8 cellular contexts compared by ENCODE assay signal in genomic region chr19:5690125-5690954, GRCh38. TPM values are rescaled to one million over a fixed set of nuclear protein-coding genes. Genes with fewer than 3 reads are reported as not detected.
A peak's percentile ranks its signal among the peaks of the same experiment; 100 is the strongest.
DNase-seq lines count a peak whose midpoint lies in the region; ATAC-seq and TF ChIP-seq lines count a peak whose summit lies in the region.

TSS of gene RPL36 (plus strand) at chr19:5690295. CDS start at chr19:5690508, 213 bp downstream.

- CTCF ChIA-PET in HEK293 (lab: Yijun Ruan, JAX): interaction anchor here (0.6 to 2.1 kb wide), 29 partner anchors 9 to 894 kb away, joined by 3 to 15 read pairs (median 3); partner anchors contain the start of gene RANBP3

- H3K36me3 ChIP-seq in ES-I3 (ENCODE audit: insufficient read depth, low read length) (peaks cover 15% of the 10 kb centered on the region; the same call in 1 of the 2 replicates), HEK293 (ENCODE audit: control insufficient read depth in 2 of 2, insufficient read depth in 1 of 2, low read length in 2 of 2) (peaks cover 5 to 51% of the 10 kb centered on the region in 2 experiments; a peak in 2 of 3 replicates), testis (ENCODE audit: low read depth, missing control alignments) (no peaks in the 10 kb centered on the region)

- peak within 1 kb of the TSS; percentile 100 for H3K27ac ChIP-seq in HEK293 (ENCODE audit: extremely low read depth, low read depth, low read length)
- H3K27ac ChIP-seq in testis: peak within 1 kb of the TSS; percentile 83 to 93

- peaks cover 6% of the 10 kb centered on the region for H3K36me3 Mint-ChIP-seq in activated naive CD8-positive, alpha-beta T cell

- DNase-seq in NCI-H1092 treated with DMSO at 0.1 percent for 48 hours (lab: John Stamatoyannopoulos, UW) (peak; percentile 96), SKM-1 (lab: John Stamatoyannopoulos, UW; ENCODE audit: unreplicated experiment) (peak; percentile 96), glomerular visceral epithelial cell (ENCODE audit: extremely low spot score) (peak; percentile 98), omental fat pad (ENCODE audit: low spot score) (peak; percentile 97), testis (peak; percentile 97)

- intact Hi-C loops in testis (cut with DNase I; ENCODE audit: low total_unique reads): no loop called here

- H3K9me3 Mint-ChIP-seq in activated naive CD8-positive, alpha-beta T cell (ENCODE audit: low read depth): no peaks in the 10 kb centered on the region

- TF ChIP-seq POLR2A in testis (IDR thresholded peaks at IDR 0.05): peak; percentile 10

- 1% methylated on average over 32 to 61 of the region's 73 CpGs for WGBS in testis, 2 donors

- H3K27ac Mint-ChIP-seq in activated naive CD8-positive, alpha-beta T cell: peak within 1 kb of the TSS; percentile 96

- ATAC-seq in omental fat pad (ENCODE audit: low FRiP score): peak; percentile 68

- H3K4me3 Mint-ChIP-seq in activated naive CD8-positive, alpha-beta T cell: peak within 1 kb of the TSS; percentile 97

- H3K4me1 Mint-ChIP-seq in activated naive CD8-positive, alpha-beta T cell (ENCODE audit: low read depth): peaks cover 19% of the 10 kb centered on the region

- no peaks in the 10 kb centered on the region for H3K27me3 Mint-ChIP-seq in activated naive CD8-positive, alpha-beta T cell

- no peaks in the 10 kb centered on the region for H3K9me3 ChIP-seq in ES-I3 (ENCODE audit: control insufficient read depth, insufficient read depth, low read length)
- no peaks in the 10 kb centered on the region for H3K9me3 ChIP-seq in HEK293 (ENCODE audit: control insufficient read depth, insufficient read depth, low read depth, low read length)
- H3K9me3 ChIP-seq in testis: no peaks in the 10 kb centered on the region

- no peaks in the 10 kb centered on the region for H3K27me3 ChIP-seq in testis

- peak within 1 kb of the TSS; percentile 97 for H3K4me3 ChIP-seq in HEK293 (ENCODE audit: low read depth, low read length)
- peak within 1 kb of the TSS; percentile 69 to 97 for H3K4me3 ChIP-seq in testis

- TF ChIP-seq CTCF in HEK293 (tag by site-specific recombination; IDR thresholded peaks at IDR 0.05): peak; percentile 100
- peak in 2 of 3 donors; percentile 73 to 92 for TF ChIP-seq CTCF in omental fat pad (IDR thresholded peaks at IDR 0.05)
- peak; percentile 92 to 99 (median 97) for TF ChIP-seq CTCF in testis (IDR thresholded peaks at IDR 0.05)

- POLR2A ChIA-PET in HEK293 (lab: Yijun Ruan, JAX): interaction anchor here (0.6 to 3.7 kb wide), 37 partner anchors 8 to 769 kb away, joined by 3 to 62 read pairs (median 5); partner anchors contain the start of genes ALKBH7, CATSPERD, DUS3L and LONP1

- H3K9ac ChIP-seq in ES-I3 (ENCODE audit: low read depth, low read length): peak within 1 kb of the TSS; percentile 92

- H3K4me1 ChIP-seq in ES-I3 (ENCODE audit: insufficient read depth, low read length) (no peaks in the 10 kb centered on the region), HEK293 (ENCODE audit: control insufficient read depth, insufficient read depth, low read length) (no peaks in the 10 kb centered on the region; the same call in 1 of the 2 replicates), testis (peaks cover 14% of the 10 kb centered on the region)

TF ChIP-seq in HEK293, 187 proteins besides CTCF, POLR2A, EP300 and RAD21 (continues in another document):
- no peak for TF ChIP-seq ZNF560 (tag by site-specific recombination; IDR thresholded peaks at IDR 0.05; ENCODE audit: borderline replicate concordance)
- TF ChIP-seq ZNF10 (tag by site-specific recombination; IDR thresholded peaks at IDR 0.05): 0 out of 2 replicates have a peak, but pooled peaks have one; percentile 30
- TF ChIP-seq ZFP41 (tag by site-specific recombination; IDR thresholded peaks at IDR 0.05; ENCODE audit: borderline replicate concordance): no peak
- no peak; the same call in 1 of the 2 replicates for TF ChIP-seq ZNF23 (tag by site-specific recombination; IDR thresholded peaks at IDR 0.05; ENCODE audit: borderline replicate concordance)
- peak; percentile 33; the same call in 1 of the 2 replicates for TF ChIP-seq ZNF398 (tag by site-specific recombination; IDR thresholded peaks at IDR 0.05)
- peak; percentile 12 for TF ChIP-seq ZNF623 (tag by site-specific recombination; IDR thresholded peaks at IDR 0.05)
- peak; percentile 84 for TF ChIP-seq SCRT2 (tag by site-specific recombination; IDR thresholded peaks at IDR 0.05)
- no peak for TF ChIP-seq ZNF830 (tag by site-specific recombination; IDR thresholded peaks at IDR 0.05; ENCODE audit: low read depth)
- no peak for TF ChIP-seq ZNF514 (tag by site-specific recombination; IDR thresholded peaks at IDR 0.05)
- 0 out of 2 replicates have a peak, but pooled peaks have one; percentile 19 for TF ChIP-seq ZNF121 (tag by site-specific recombination; IDR thresholded peaks at IDR 0.05)
- TF ChIP-seq REST (tag by site-specific recombination; IDR thresholded peaks at IDR 0.05): peak; percentile 89
- TF ChIP-seq, protein P1, sequence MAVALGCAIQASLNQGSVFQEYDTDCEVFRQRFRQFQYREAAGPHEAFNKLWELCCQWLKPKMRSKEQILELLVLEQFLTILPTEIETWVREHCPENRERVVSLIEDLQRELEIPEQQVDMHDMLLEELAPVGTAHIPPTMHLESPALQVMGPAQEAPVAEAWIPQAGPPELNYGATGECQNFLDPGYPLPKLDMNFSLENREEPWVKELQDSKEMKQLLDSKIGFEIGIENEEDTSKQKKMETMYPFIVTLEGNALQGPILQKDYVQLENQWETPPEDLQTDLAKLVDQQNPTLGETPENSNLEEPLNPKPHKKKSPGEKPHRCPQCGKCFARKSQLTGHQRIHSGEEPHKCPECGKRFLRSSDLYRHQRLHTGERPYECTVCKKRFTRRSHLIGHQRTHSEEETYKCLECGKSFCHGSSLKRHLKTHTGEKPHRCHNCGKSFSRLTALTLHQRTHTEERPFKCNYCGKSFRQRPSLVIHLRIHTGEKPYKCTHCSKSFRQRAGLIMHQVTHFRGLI (tag by site-specific recombination; IDR thresholded peaks at IDR 0.05): 0 out of 2 replicates have a peak, but pooled peaks have one; percentile 14
- peak; percentile 85; the same call in 1 of the 2 replicates for TF ChIP-seq ZNF324 (tag by site-specific recombination; IDR thresholded peaks at IDR 0.05)
- TF ChIP-seq ZNF549 (tag by site-specific recombination; IDR thresholded peaks at IDR 0.05): no peak
- no peak for TF ChIP-seq ZNF510 (tag by site-specific recombination; IDR thresholded peaks at IDR 0.05; ENCODE audit: insufficient replicate concordance)
- TF ChIP-seq ZBTB17 (tag by site-specific recombination; IDR thresholded peaks at IDR 0.05): peak; percentile 72
- peak; percentile 96 for TF ChIP-seq ZFP37 (tag by site-specific recombination; IDR thresholded peaks at IDR 0.05)
- peak; percentile 47; the same call in 1 of the 2 replicates for TF ChIP-seq ZBTB20 (tag by site-specific recombination; IDR thresholded peaks at IDR 0.05)
- TF ChIP-seq EGR2 (tag by site-specific recombination; IDR thresholded peaks at IDR 0.05; ENCODE audit: low read depth): no peak
- no peak for TF ChIP-seq ZNF707 (tag by site-specific recombination; IDR thresholded peaks at IDR 0.05)
- TF ChIP-seq OVOL3 (tag by site-specific recombination; IDR thresholded peaks at IDR 0.05): 0 out of 2 replicates have a peak, but pooled peaks have one; percentile 20
- TF ChIP-seq ZNF341 (tag by site-specific recombination; IDR thresholded peaks at IDR 0.05; ENCODE audit: low read depth): peak; percentile 58
- peak; percentile 74 for TF ChIP-seq KLF16 (tag by site-specific recombination; IDR thresholded peaks at IDR 0.05)
- TF ChIP-seq ZNF521 (tag by site-specific recombination; IDR thresholded peaks at IDR 0.05): no peak
- TF ChIP-seq TCF7L2 (IDR thresholded peaks at IDR 0.05; ENCODE audit: borderline replicate concordance, low read depth, low read length): no peak

RNA-seq across cellular contexts. Expression of gene RPL36, which starts in this region (rescaled TPM):
- 100 to 1,000 TPM; 663 to 804 (median 703) TPM for total RNA-seq in omental fat pad
- 100 to 1,000 TPM; 331 to 531 TPM for total RNA-seq in testis
- 497 TPM for polyA plus RNA-seq in testis (ENCODE audit: insufficient read depth, low read depth, low replicate concordance)

Comparison
In these comparisons a context has a peak if more than half of its experiments do, and no peak if none do; other contexts are left out.
1. Peak in every context shown above with its lines: DNase-seq, ATAC-seq, H3K4me3 ChIP-seq and H3K27ac ChIP-seq.